In the genomic region with DNA sequence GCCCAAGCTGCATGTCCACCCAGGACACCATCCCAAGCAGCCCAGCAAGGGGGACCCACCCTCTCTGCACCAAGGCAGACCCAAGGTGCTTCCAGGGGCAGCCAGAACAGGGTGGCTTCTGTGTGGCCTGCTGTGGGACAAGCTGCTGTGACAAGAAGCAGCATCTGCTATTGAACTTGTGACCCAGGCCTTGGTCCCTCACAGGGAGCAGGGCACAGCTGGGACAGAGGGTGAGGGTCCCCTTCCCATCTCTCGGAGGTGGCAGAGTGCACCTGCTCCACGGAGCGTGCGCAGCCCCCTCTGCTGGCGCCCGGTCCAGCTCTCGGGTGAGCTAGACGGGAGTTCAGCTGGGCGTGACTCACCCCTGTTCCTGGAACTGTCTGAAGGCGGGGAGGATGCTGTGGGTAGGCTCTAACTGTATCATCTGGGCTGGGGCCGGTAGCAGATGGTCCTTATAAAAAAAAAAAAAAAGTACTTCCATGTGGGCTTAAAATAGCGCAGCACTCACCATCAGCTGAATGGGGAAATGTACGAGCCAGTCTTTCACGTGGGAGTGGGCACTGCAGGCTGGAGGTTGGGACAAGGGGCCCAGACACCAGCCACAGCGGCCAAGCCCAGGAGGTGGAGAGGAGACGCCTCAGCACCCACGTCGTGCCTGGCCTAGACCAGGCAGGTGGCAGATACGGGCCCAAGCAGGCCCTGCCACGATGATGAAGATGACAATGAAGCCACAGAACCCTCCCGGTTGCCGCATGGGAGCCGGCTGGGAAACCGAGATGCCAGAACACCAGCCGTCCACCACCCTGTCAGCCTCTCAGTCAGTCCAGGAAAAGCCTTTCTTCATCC, we compare ENCODE assay signal across 8 cellular contexts.
DNase-seq lines count a peak whose midpoint lies in the region; ATAC-seq and TF ChIP-seq lines count a peak whose summit lies in the region.

No MANE protein-coding gene starts in this region.

- CTCF ChIA-PET in activated CD8-positive, alpha-beta T cell treated with anti-CD3 and anti-CD28 coated beads for 36 hours (lab: Charles Lee): interaction anchor here (0.6 to 2.7 kb wide), 9 partner anchors 9 to 1093 kb away, joined by 3 to 12 read pairs (median 5); a partner anchor contains a TSS

- H3K36me3 ChIP-seq in esophagus (ENCODE audit: control insufficient read depth in 2 of 2, insufficient read depth in 2 of 2, low read length in 1 of 2) (no peaks in the 10 kb centered on the region), tibial artery (no peaks in the 10 kb centered on the region)

- POLR2A ChIA-PET in activated CD8-positive, alpha-beta T cell treated with anti-CD3 and anti-CD28 coated beads for 36 hours (lab: Charles Lee): interaction anchor here (1.1 to 4.7 kb wide), 8 partner anchors 15 to 140 kb away, joined by 3 to 54 read pairs (median 17); a partner anchor contains a TSS

- H3K36me3 Mint-ChIP-seq in activated CD8-positive, alpha-beta T cell treated with anti-CD3 and anti-CD28 coated beads for 36 hours (ENCODE audit: low read depth): no peaks in the 10 kb centered on the region
- H3K36me3 Mint-ChIP-seq in osteocyte (ENCODE audit: unreplicated experiment): no peaks in the 10 kb centered on the region

- H3K4me3 Mint-ChIP-seq in activated CD8-positive, alpha-beta T cell treated with anti-CD3 and anti-CD28 coated beads for 36 hours: no peak overlapping the region
- no peak overlapping the region for H3K4me3 Mint-ChIP-seq in osteocyte (ENCODE audit: unreplicated experiment)

- H3K4me3 ChIP-seq in esophagus (ENCODE audit: low read depth in 1 of 2, low read length in 2 of 2) (no peak overlapping the region), tibial artery (no peak overlapping the region)

- H3K9me3 Mint-ChIP-seq in activated CD8-positive, alpha-beta T cell treated with anti-CD3 and anti-CD28 coated beads for 36 hours: no peaks in the 10 kb centered on the region
- no peaks in the 10 kb centered on the region for H3K9me3 Mint-ChIP-seq in osteocyte (ENCODE audit: unreplicated experiment)

- H3K4me1 ChIP-seq in esophagus (ENCODE audit: control insufficient read depth in 2 of 2, insufficient read depth in 2 of 2, low read length in 1 of 2) (peaks cover 3 to 4% of the 10 kb centered on the region in 2 donors), tibial artery (peaks cover 0 to 22% (median 12%) of the 10 kb centered on the region in 4 donors)

- H3K9me3 ChIP-seq in esophagus (ENCODE audit: control insufficient read depth in 2 of 2, insufficient read depth in 1 of 2, low read depth in 1 of 2, low read length in 1 of 2) (no peaks in the 10 kb centered on the region), tibial artery (no peaks in the 10 kb centered on the region)

- peaks cover 1% of the 10 kb centered on the region for H3K27me3 Mint-ChIP-seq in activated CD8-positive, alpha-beta T cell treated with anti-CD3 and anti-CD28 coated beads for 36 hours
- H3K27me3 Mint-ChIP-seq in osteocyte (ENCODE audit: unreplicated experiment): no peaks in the 10 kb centered on the region

- H3K27ac ChIP-seq in esophagus (ENCODE audit: low read depth in 2 of 2, low read length in 1 of 2) (peak overlapping the region; percentile 1 to 70), tibial artery (peak overlapping the region; percentile 60 to 65)

- intact Hi-C loops in activated CD8-positive, alpha-beta T cell treated with anti-CD3 and anti-CD28 coated beads for 36 hours (cut with micrococcal nuclease): loop anchor here (5.0 to 10.0 kb wide), 2 partner anchors 137 to 240 kb away; a partner anchor contains a TSS
- intact Hi-C loops in tibial artery (cut with DNase I; ENCODE audit: low total_unique reads): no loop called here

- WGBS in esophagus, 2 donors: 49 to 57% methylated on average over 25 of the region's 25 CpGs

- TF ChIP-seq CTCF in activated CD8-positive, alpha-beta T cell treated with anti-CD3 and anti-CD28 coated beads for 36 hours (IDR thresholded peaks at IDR 0.05): peak; percentile 52
- TF ChIP-seq CTCF in osteocyte (IDR thresholded peaks at IDR 0.05) (peak; percentile 8), tibial artery (IDR thresholded peaks at IDR 0.05) (no peak)

- peak; percentile 29 for DNase-seq in NCI-H345 (lab: John Stamatoyannopoulos, UW)
- DNase-seq in NCI-H345 treated with DMSO at 0.1 percent for 48 hours (lab: John Stamatoyannopoulos, UW; ENCODE audit: unreplicated experiment): no peak
- DNase-seq in NCI-H526 treated with DMSO at 0.1 percent for 48 hours (lab: John Stamatoyannopoulos, UW): peak; percentile 32
- peak; percentile 96 for DNase-seq in activated CD8-positive, alpha-beta T cell treated with anti-CD3 and anti-CD28 coated beads for 36 hours
- DNase-seq in osteocyte (ENCODE audit: extremely low spot score, unreplicated experiment): no peak
- DNase-seq in tibial artery: peak; percentile 60 to 79

- ATAC-seq in HG02885 (IDR thresholded peaks at IDR 0.05; ENCODE audit: poor library complexity, unreplicated experiment): peak; percentile 61
- peak; percentile 73 for ATAC-seq in activated CD8-positive, alpha-beta T cell treated with anti-CD3 and anti-CD28 coated beads for 36 hours

- peak overlapping the region; percentile 97 for H3K27ac Mint-ChIP-seq in activated CD8-positive, alpha-beta T cell treated with anti-CD3 and anti-CD28 coated beads for 36 hours
- no peak overlapping the region for H3K27ac Mint-ChIP-seq in osteocyte (ENCODE audit: unreplicated experiment)

- H3K27me3 ChIP-seq in esophagus (ENCODE audit: control insufficient read depth in 1 of 2, insufficient read depth in 2 of 2, low read length in 2 of 2): no peaks in the 10 kb centered on the region
- H3K27me3 ChIP-seq in tibial artery: no peaks in the 10 kb centered on the region

- peaks cover 72% of the 10 kb centered on the region for H3K4me1 Mint-ChIP-seq in activated CD8-positive, alpha-beta T cell treated with anti-CD3 and anti-CD28 coated beads for 36 hours (ENCODE audit: low read depth)
- peaks cover 21% of the 10 kb centered on the region for H3K4me1 Mint-ChIP-seq in osteocyte (ENCODE audit: unreplicated experiment)

Comparison
In these comparisons a context has a peak if more than half of its experiments do, and no peak if none do; other contexts are left out.
1. DNase-seq: peak in NCI-H345 (single experiment), NCI-H526 treated with DMSO at 0.1 percent for 48 hours (single experiment), activated CD8-positive, alpha-beta T cell treated with anti-CD3 and anti-CD28 coated beads for 36 hours (single experiment) and tibial artery (2 of 2); none in NCI-H345 treated with DMSO at 0.1 percent for 48 hours (single experiment) and osteocyte (single experiment).
2. CTCF ChIP-seq: peak in activated CD8-positive, alpha-beta T cell treated with anti-CD3 and anti-CD28 coated beads for 36 hours (single experiment) and osteocyte (single experiment); none in tibial artery (0 of 2).